Comparison of ENCODE assay signal across 18 cellular contexts in the genomic region with DNA sequence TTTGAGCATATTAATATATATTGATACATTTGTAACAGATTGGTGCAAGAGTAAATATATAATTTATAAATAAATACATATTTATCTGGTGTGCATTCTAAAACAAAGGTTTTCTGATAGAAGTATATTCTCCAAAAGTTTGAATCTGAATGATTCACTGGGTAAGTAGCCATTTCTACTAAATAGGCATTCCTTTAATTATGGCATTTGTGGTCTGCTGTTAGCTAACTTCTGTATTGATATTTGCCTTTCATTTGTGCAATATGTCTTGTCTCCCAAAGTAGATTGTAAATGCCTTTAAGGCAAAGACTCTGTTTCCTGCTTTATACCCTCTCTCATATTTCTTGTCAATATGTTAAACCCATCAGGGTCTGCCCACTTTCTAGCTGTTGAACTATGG.
"Had no signal": no experiment of that assay in that cellular context is flagged by ENCODE, and none has a peak within 500 bp of the region (broad histone marks: within the 10 kb centered on the region; RNA-seq: fewer than 3 reads in every experiment).

No MANE protein-coding gene starts in this region.

- H3K79me2 ChIP-seq: parathyroid adenoma had no signal

- H3K4me1 ChIP-seq: breast epithelium, gastroesophageal sphincter, parathyroid adenoma, right atrium auricular region, testis had no signal

- H3K9ac ChIP-seq: parathyroid adenoma had no signal

- H3K9me3 ChIP-seq: breast epithelium, gastroesophageal sphincter, right atrium auricular region, testis, transverse colon had no signal

- FAIRE-seq: endometrium had no signal

- H3K27ac ChIP-seq: breast epithelium, gastroesophageal sphincter, parathyroid adenoma, right atrium auricular region, testis, transverse colon had no signal

- H3K4me3 ChIP-seq: breast epithelium, gastroesophageal sphincter, right atrium auricular region, testis, transverse colon had no signal

- DNase-seq: activated B cell treated with CpG ODN at 0.5 μM for 24 hours; activated CD8-positive, alpha-beta memory T cell treated with anti-CD3 and anti-CD28 coated beads, Interleukin-2, amount 10 ng/mL, durations not matched to agents 7 days and 5 days; activated CD8-positive, alpha-beta T cell treated with anti-CD3 and anti-CD28 coated beads, Interleukin-2, amount 10 ng/mL, durations not matched to agents 7 days and 5 days; activated naive CD8-positive, alpha-beta T cell treated with anti-CD3 and anti-CD28 coated beads, Interleukin-2, amount 50 U/mL, for 24 hours; activated T-cell treated with anti-CD3 and anti-CD28 coated beads, Interleukin-2, amount 50 U/mL, for 48 hours; effector CD4-positive, alpha-beta T cell; head of caudate nucleus; hippocampal formation; naive thymus-derived CD8-positive, alpha-beta T cell; nucleus accumbens; stimulated activated naive CD8-positive, alpha-beta T cell treated with anti-CD3 and anti-CD28 coated beads, Interleukin-15, Interleukin-2, amounts not matched to agents 100 U/mL and 50 U/mL, for 24 hours; testis; transverse colon had no signal

- H2AFZ ChIP-seq: parathyroid adenoma had no signal

- ATAC-seq: activated CD8-positive, alpha-beta memory T cell treated with anti-CD3 and anti-CD28 coated beads, Interleukin-2, amount 10 ng/mL, durations not matched to agents 7 days and 5 days; activated CD8-positive, alpha-beta T cell treated with anti-CD3 and anti-CD28 coated beads, Interleukin-2, amount 10 ng/mL, durations not matched to agents 7 days and 5 days; activated naive CD8-positive, alpha-beta T cell treated with anti-CD3 and anti-CD28 coated beads, Interleukin-2, amount 50 U/mL, for 24 hours; gastroesophageal sphincter; naive thymus-derived CD8-positive, alpha-beta T cell; stimulated activated naive CD8-positive, alpha-beta T cell treated with anti-CD3 and anti-CD28 coated beads, Interleukin-15, Interleukin-2, amounts not matched to agents 100 U/mL and 50 U/mL, for 24 hours had no signal

- H3K27me3 ChIP-seq: breast epithelium, gastroesophageal sphincter, right atrium auricular region, testis, transverse colon had no signal

- H3K36me3 ChIP-seq: breast epithelium, gastroesophageal sphincter, right atrium auricular region, transverse colon had no signal
